ENCODE assay signal across 12 cellular contexts in the genomic region with DNA sequence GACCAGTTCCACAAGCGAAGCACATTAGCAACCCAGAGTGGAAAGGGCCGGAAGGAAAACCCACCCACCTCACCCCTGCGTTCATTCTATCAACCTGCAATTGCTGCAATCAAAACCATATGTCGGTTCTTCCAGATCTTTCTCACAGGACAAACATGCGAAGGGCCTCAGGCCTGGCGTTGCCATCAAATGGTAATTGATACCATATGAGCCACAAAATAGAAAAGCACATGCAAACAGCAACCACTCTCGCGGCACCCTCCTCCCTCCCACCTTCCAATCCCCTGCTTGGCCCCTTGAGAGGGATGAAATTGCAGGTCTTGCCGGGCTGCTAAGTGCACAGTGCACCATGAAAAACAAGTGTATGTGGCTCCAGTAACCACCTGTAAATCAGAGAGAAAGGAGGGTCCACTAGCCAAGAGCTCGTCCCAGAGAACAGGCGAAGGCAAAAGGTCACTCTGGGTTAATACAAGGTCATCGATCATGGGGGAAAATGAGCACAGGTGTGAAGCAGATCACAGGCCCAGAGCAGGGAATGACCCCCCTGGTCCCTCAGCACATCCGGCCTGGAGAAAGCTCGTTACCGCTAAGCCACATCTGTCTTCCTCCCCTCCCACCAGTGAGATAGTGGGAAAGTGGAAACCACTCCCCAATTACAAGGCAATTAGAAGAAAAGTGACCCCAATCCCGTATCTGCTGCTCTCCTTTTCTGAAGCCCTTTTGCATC.
DNase-seq lines count a peak whose midpoint lies in the region; ATAC-seq and TF ChIP-seq lines count a peak whose summit lies in the region.
"Had no signal": no experiment of that assay in that cellular context is flagged by ENCODE, and none has a peak within 500 bp of the region (broad histone marks: within the 10 kb centered on the region; RNA-seq: fewer than 3 reads in every experiment).

No MANE protein-coding gene starts in this region.

- no peak for DNase-seq in breast epithelium (ENCODE audit: low spot score in 2 of 2)
- no peak for DNase-seq in mammary epithelial cell
- peak; percentile 95 for DNase-seq in SK-N-MC (ENCODE audit: low read depth, low spot score)
- DNase-seq: activated CD8-positive, alpha-beta memory T cell treated with anti-CD3 and anti-CD28 coated beads for 24 hours; aorta; stimulated activated CD4-positive, alpha-beta T cell treated with anti-CD3 and anti-CD28 coated beads, Interleukin-4, amount 100 ng/mL, for 24 hours; upper lobe of right lung had no signal

- H3K9ac ChIP-seq in mammary epithelial cell (ENCODE audit: insufficient read depth, low read length) (no peak overlapping the region), SK-N-MC (ENCODE audit: insufficient read length) (peak overlapping the region; percentile 78), iPS-20b (ENCODE audit: low read depth, low read length) (peak overlapping the region; percentile 14; the same call in 1 of the 2 replicates)

- H3K4me1 ChIP-seq in breast epithelium (peaks cover 0 to 4% of the 10 kb centered on the region in 2 donors), mammary epithelial cell (ENCODE audit: insufficient read depth, low read length) (no peaks in the 10 kb centered on the region), iPS-20b (ENCODE audit: insufficient read depth, low read length) (peaks cover 50% of the 10 kb centered on the region)

- H2AFZ ChIP-seq in mammary epithelial cell (ENCODE audit: low read depth, low read length) = no peak overlapping the region

- in situ Hi-C loops in mammary epithelial cell (cut with MboI; ENCODE audit: low sequenced_read_pairs in 2 of 2) = no loop called here

- dilution Hi-C loops in mammary epithelial cell (cut with HindIII; ENCODE audit: low sequenced_read_pairs) = no loop called here

- H4K20me1 ChIP-seq in mammary epithelial cell (ENCODE audit: insufficient read depth, low read length) = no peaks in the 10 kb centered on the region

- TF ChIP-seq POLR2A in breast epithelium (IDR thresholded peaks at IDR 0.05) = no peak

- H3K36me3 ChIP-seq in breast epithelium (no peaks in the 10 kb centered on the region), mammary epithelial cell (ENCODE audit: insufficient read depth, low read length) (no peaks in the 10 kb centered on the region), SK-N-MC (ENCODE audit: insufficient read depth, low read length) (no peaks in the 10 kb centered on the region), iPS-20b (ENCODE audit: insufficient read depth, low read depth, low read length) (no peaks in the 10 kb centered on the region)
- H3K36me3 ChIP-seq: upper lobe of right lung had no signal

- H3K27me3 ChIP-seq in breast epithelium (no peaks in the 10 kb centered on the region), mammary epithelial cell (ENCODE audit: insufficient read depth, low read length) (no peaks in the 10 kb centered on the region), iPS-20b (ENCODE audit: insufficient read depth, low read length) (no peaks in the 10 kb centered on the region)
- H3K27me3 ChIP-seq: upper lobe of right lung had no signal

- CTCF ChIA-PET in mammary epithelial cell (lab: Charles Lee; ENCODE audit: low non-redundant PET) = no interaction called here

- H3K4me3 ChIP-seq in breast epithelium (peak overlapping the region; percentile 1 to 39 (median 18)), mammary epithelial cell (replicated peaks in 1 of 3; ENCODE audit: insufficient read depth in 1 of 3, low read depth in 2 of 3, low read length in 3 of 3) (no peak overlapping the region), SK-N-MC (peak overlapping the region; percentile 70), iPS-20b (ENCODE audit: low read length) (0 out of 2 replicates have a peak overlapping the region, but pooled peaks have one; percentile 4)
- H3K4me3 ChIP-seq: upper lobe of right lung had no signal

- no peak overlapping the region for H3K4me2 ChIP-seq in mammary epithelial cell (ENCODE audit: insufficient read depth, low read depth, low read length)

- H3K79me2 ChIP-seq in mammary epithelial cell (ENCODE audit: insufficient read depth, low read length) = no peaks in the 10 kb centered on the region

- H3K27ac ChIP-seq in breast epithelium = peak overlapping the region; percentile 43 to 61
- H3K27ac ChIP-seq in mammary epithelial cell (ENCODE audit: insufficient read depth, low read depth, low read length) = no peak overlapping the region
- peak overlapping the region; percentile 94 for H3K27ac ChIP-seq in SK-N-MC
- no peak overlapping the region for H3K27ac ChIP-seq in iPS-20b (ENCODE audit: low read length)
- H3K27ac ChIP-seq in temporal lobe (ENCODE audit: low read depth, low read length) = peak overlapping the region; percentile 58
- H3K27ac ChIP-seq: upper lobe of right lung had no signal

- no peaks in the 10 kb centered on the region for H3K9me3 ChIP-seq in breast epithelium
- H3K9me3 ChIP-seq in mammary epithelial cell (replicated peaks; ENCODE audit: insufficient read depth, low read length) = no peaks in the 10 kb centered on the region
- no peaks in the 10 kb centered on the region for H3K9me3 ChIP-seq in SK-N-MC (ENCODE audit: low read depth, low read length)
- no peaks in the 10 kb centered on the region for H3K9me3 ChIP-seq in iPS-20b (ENCODE audit: insufficient read depth, low read depth, low read length)
- H3K9me3 ChIP-seq: upper lobe of right lung had no signal

- intact Hi-C loops in breast epithelium (cut with DNase I; ENCODE audit: low total_unique reads) = no loop called here
- intact Hi-C loops in mammary epithelial cell (cut with micrococcal nuclease) = no loop called here

- ATAC-seq in HG03565 (IDR thresholded peaks at IDR 0.05; ENCODE audit: unreplicated experiment) = no peak
- ATAC-seq in GM21723 (IDR thresholded peaks at IDR 0.05; ENCODE audit: unreplicated experiment) = no peak
- no peak for ATAC-seq in HG02763 (IDR thresholded peaks at IDR 0.05; ENCODE audit: unreplicated experiment)
- ATAC-seq: upper lobe of right lung had no signal

- 93% methylated on average over 13 of the region's 16 CpGs for WGBS in mammary epithelial cell (ENCODE audit: low coverage, missing lambda C conversion rate)

- BruUV-seq in mammary epithelial cell (replicated peaks; lab: Mats Ljungman, UMichigan) = no TSS peak

- TF ChIP-seq CTCF in breast epithelium (IDR thresholded peaks at IDR 0.05) (no peak), mammary epithelial cell (conservative IDR thresholded peaks at IDR 0.05 in 1 of 2, IDR thresholded peaks at IDR 0.05 in 1 of 2; ENCODE audit: extremely low read depth in 1 of 2, insufficient read depth in 1 of 2, low read depth in 1 of 2, low read length in 2 of 2) (no peak)

Comparison
In these comparisons a context has a peak if more than half of its experiments do, and no peak if none do; other contexts are left out.
1. H3K27ac ChIP-seq: peak in breast epithelium (2 of 2), SK-N-MC (single experiment) and temporal lobe (single experiment); none in mammary epithelial cell (single experiment) and iPS-20b (single experiment).
2. H3K4me3 ChIP-seq: peak in breast epithelium (3 of 3), SK-N-MC (single experiment) and iPS-20b (single experiment); none in mammary epithelial cell (0 of 3).